ENCODE assay signal across 10 cellular contexts in the genomic region with DNA sequence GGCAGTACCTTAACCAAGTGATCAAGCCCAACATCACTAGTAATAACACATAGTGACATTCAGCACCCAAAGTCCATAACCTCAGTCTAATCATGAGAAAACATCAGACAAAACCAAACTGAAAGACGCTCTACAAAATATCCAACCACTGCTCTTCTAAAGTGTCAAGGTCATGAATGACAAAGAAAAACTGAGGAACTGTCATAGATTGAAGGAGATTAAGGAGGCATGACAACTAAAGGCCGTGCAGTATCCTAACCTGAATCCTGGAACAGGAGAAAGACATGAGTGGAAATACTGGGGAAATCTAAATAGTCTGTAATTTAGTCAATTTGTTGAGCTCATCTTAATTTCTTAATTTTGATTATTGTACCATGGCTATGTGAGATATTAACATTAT. TPM values are rescaled to one million over a fixed set of nuclear protein-coding genes. Genes with fewer than 3 reads are reported as not detected.
"Had no signal": no experiment of that assay in that cellular context is flagged by ENCODE, and none has a peak within 500 bp of the region (broad histone marks: within the 10 kb centered on the region; RNA-seq: fewer than 3 reads in every experiment).

No MANE protein-coding gene starts in this region.

- H3K36me3 ChIP-seq: HAP-1 had no signal

- H2AFZ ChIP-seq: GM23248 had no signal

- FAIRE-seq: HepG2 had no signal

- H3K27ac ChIP-seq: GM23248, HL-60 had no signal

- H3K4me3 ChIP-seq: GM23248, HAP-1 had no signal

- H3K9me3 ChIP-seq: HAP-1 had no signal

- ATAC-seq: HepG2 had no signal

- H3K9ac ChIP-seq: GM23248 had no signal

- H3K4me1 ChIP-seq: HAP-1 had no signal

- DNase-seq: GM23248, GOT3, H7, KG1 had no signal

RNA-seq across cellular contexts. Expression of gene EXOC1L, which starts 38.2 kb away (rescaled TPM):
- total RNA-seq: GM23248, H4, H7, HepG2, HT1080 had no signal
- polyA plus RNA-seq: GM23248, HepG2, IgD-negative memory B cell had no signal
